Comparison of ENCODE assay signal across 18 cellular contexts in the genomic region with DNA sequence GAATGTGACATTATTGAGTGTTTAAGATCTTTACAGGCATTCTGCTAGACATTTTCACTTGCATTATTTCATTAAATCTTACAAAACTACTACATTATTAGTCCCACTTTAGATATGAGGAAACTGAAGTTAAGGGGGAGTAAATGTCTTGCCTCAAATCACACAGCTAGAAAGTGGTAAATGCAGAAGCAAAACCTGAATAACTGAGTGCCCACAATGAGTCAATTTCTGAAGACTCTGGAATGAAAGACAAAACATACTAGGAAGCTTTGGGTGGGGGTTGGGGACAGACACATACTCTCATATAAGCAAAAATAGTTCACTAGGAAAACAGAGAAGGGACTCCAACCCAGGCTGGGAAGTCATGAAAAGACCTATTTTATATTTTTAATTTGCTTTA.
DNase-seq lines count a peak whose midpoint lies in the region; ATAC-seq lines count a peak whose summit lies in the region.
"Had no signal": no experiment of that assay in that cellular context is flagged by ENCODE, and none has a peak within 500 bp of the region (broad histone marks: within the 10 kb centered on the region; RNA-seq: fewer than 3 reads in every experiment).

No MANE protein-coding gene starts in this region.

- H3K36me3 Mint-ChIP-seq in immature natural killer cell = no peaks in the 10 kb centered on the region

- no peak overlapping the region for H3K27ac Mint-ChIP-seq in immature natural killer cell

- ATAC-seq in GM19035 (IDR thresholded peaks at IDR 0.05; ENCODE audit: unreplicated experiment) (no peak), GM19324 (IDR thresholded peaks at IDR 0.05; ENCODE audit: low FRiP score, unreplicated experiment) (no peak)
- ATAC-seq: SK-N-SH treated with all-trans-retinoic acid at 6 μM for 48 hours had no signal

- in situ Hi-C loops in G401 (cut with HindIII; ENCODE audit: low sequenced_read_pairs) = no loop called here

- peak; percentile 47 for DNase-seq in EH (ENCODE audit: low read depth)
- DNase-seq in HT1080 (ENCODE audit: low read depth) = peak; percentile 26
- peak; percentile 65 for DNase-seq in astrocyte of the hippocampus (ENCODE audit: low read depth, low spot score)
- peak; percentile 51 for DNase-seq in kidney tubule cell (ENCODE audit: low spot score)
- DNase-seq in immature natural killer cell = no peak
- DNase-seq in G401 (ENCODE audit: low spot score) = no peak
- DNase-seq: DMS 273 treated with DMSO at 0.1 percent for 48 hours, KG1, NCI-H1092 treated with DMSO at 0.1 percent for 48 hours, NCI-H2081 treated with DMSO at 0.1 percent for 48 hours, NCI-H510A, NCI-H774, Peyer's patch, SHP77 treated with DMSO at 0.1 percent for 48 hours, T-helper 1 cell had no signal

- H3K4me1 Mint-ChIP-seq in immature natural killer cell = no peaks in the 10 kb centered on the region

- no peak overlapping the region for H3K4me3 Mint-ChIP-seq in immature natural killer cell

- no peaks in the 10 kb centered on the region for H3K27me3 Mint-ChIP-seq in immature natural killer cell (ENCODE audit: low read depth in 3 of 3)

- peaks cover 5 to 58% (median 13%) of the 10 kb centered on the region in 6 donors for H3K9me3 Mint-ChIP-seq in immature natural killer cell

Comparison
In these comparisons a context has a peak if more than half of its experiments do, and no peak if none do; other contexts are left out.
1. DNase-seq: peak in EH (single experiment), HT1080 (single experiment), astrocyte of the hippocampus (single experiment) and kidney tubule cell (single experiment); none in immature natural killer cell (0 of 3) and G401 (single experiment).